ENCODE assay signal across 14 cellular contexts in genomic region chr2:240459401-240460242, GRCh38. TPM values are rescaled to one million over a fixed set of nuclear protein-coding genes. Genes with fewer than 3 reads are reported as not detected.
DNase-seq lines count a peak whose midpoint lies in the region; ATAC-seq, FAIRE-seq and TF ChIP-seq lines count a peak whose summit lies in the region.
"Had no signal": no experiment of that assay in that cellular context is flagged by ENCODE, and none has a peak within 500 bp of the region (broad histone marks: within the 10 kb centered on the region; RNA-seq: fewer than 3 reads in every experiment).

No MANE protein-coding gene starts in this region.

- WGBS in K562 (ENCODE audit: insufficient coverage, low coverage, missing lambda C conversion rate) = 15% methylated on average over 12 of the region's 23 CpGs
- WGBS in right lobe of liver (ENCODE audit: insufficient coverage, low coverage, low lambda C conversion rate, missing lambda C conversion rate) = 60% methylated on average over 4 of the region's 23 CpGs

- H4K20me1 ChIP-seq in K562 (replicated peaks; ENCODE audit: control insufficient read depth, insufficient read depth, low read length) = 0 out of 2 replicates have a peak, but pooled peaks cover 2% of the 10 kb centered on the region

- TF ChIP-seq RAD21 in K562 (CRISPR knock-in tag; conservative IDR thresholded peaks at IDR 0.05 in 1 of 2, IDR thresholded peaks at IDR 0.05 in 1 of 2) = no peak

- peaks cover 0 to 33% of the 10 kb centered on the region in 2 experiments; a peak in 3 of 5 replicates for H3K27me3 ChIP-seq in K562 (ENCODE audit: control insufficient read depth in 2 of 2, insufficient read depth in 2 of 2, low read length in 2 of 2)
- no peaks in the 10 kb centered on the region for H3K27me3 ChIP-seq in right lobe of liver
- H3K27me3 ChIP-seq in upper lobe of right lung = peaks cover 9% of the 10 kb centered on the region

- no peak overlapping the region for H3K9ac ChIP-seq in K562 (ENCODE audit: insufficient read depth in 1 of 2, low read depth in 2 of 2, low read length in 2 of 2)

- TF ChIP-seq EP300 in K562 (IDR thresholded peaks at IDR 0.05; ENCODE audit: low read length) = no peak

- no peak overlapping the region for H2AFZ ChIP-seq in K562 (ENCODE audit: low read depth, low read length)

- H3K4me3 ChIP-seq in K562 (no peak overlapping the region), right lobe of liver (no peak overlapping the region), upper lobe of right lung (no peak overlapping the region)
- H3K4me3 ChIP-seq: smooth muscle cell had no signal

- peak; percentile 13 for DNase-seq in activated CD8-positive, alpha-beta memory T cell treated with anti-CD3 and anti-CD28 coated beads, Interleukin-2, amount 50 U/mL, for 4 hours
- DNase-seq in activated CD8-positive, alpha-beta memory T cell treated with anti-CD3 and anti-CD28 coated beads for 24 hours = no peak
- DNase-seq in K562 (ENCODE audit: extremely low read depth in 1 of 4, low spot score in 3 of 4) = no peak
- DNase-seq in right lobe of liver = peak; percentile 20 to 45 (median 45)
- DNase-seq in upper lobe of right lung = peak; percentile 61
- DNase-seq in iPS-NIHi11 (ENCODE audit: low spot score) = no peak
- DNase-seq in COLO829 (ENCODE audit: low spot score) = no peak
- DNase-seq: activated CD8-positive, alpha-beta memory T cell treated with anti-CD3 and anti-CD28 coated beads, Interleukin-2, amount 50 U/mL, for 48 hours; cerebellar nuclear complex; NCI-H2081 had no signal

- no peak; the same call in 1 of the 3 replicates for ATAC-seq in K562
- peak in 2 of 4 donors; percentile 12 to 14 for ATAC-seq in right lobe of liver
- no peak for ATAC-seq in upper lobe of right lung
- ATAC-seq in HG03135 (IDR thresholded peaks at IDR 0.05; ENCODE audit: unreplicated experiment) = no peak
- ATAC-seq: HCT116 had no signal

- TF ChIP-seq POLR2A in K562 (conservative IDR thresholded peaks at IDR 0.05) (no peak), right lobe of liver (IDR thresholded peaks at IDR 0.05) (no peak)

- intact Hi-C loops in K562 (cut with micrococcal nuclease) = no loop called here
- intact Hi-C loops in right lobe of liver (cut with DNase I) = no loop called here
- intact Hi-C loops in upper lobe of right lung (cut with DNase I) = no loop called here

- peaks cover 0 to 26% of the 10 kb centered on the region in 2 experiments; a peak in 2 of 5 replicates for H3K4me1 ChIP-seq in K562 (replicated peaks in 1 of 2; ENCODE audit: control insufficient read depth in 2 of 2, insufficient read depth in 2 of 2, low read length in 2 of 2)
- H3K4me1 ChIP-seq in right lobe of liver = no peaks in the 10 kb centered on the region
- H3K4me1 ChIP-seq in upper lobe of right lung = no peaks in the 10 kb centered on the region

- no peaks in the 10 kb centered on the region for H3K36me3 ChIP-seq in K562 (ENCODE audit: control insufficient read depth, insufficient read depth, low read length)
- H3K36me3 ChIP-seq in right lobe of liver = no peaks in the 10 kb centered on the region
- H3K36me3 ChIP-seq in upper lobe of right lung = no peaks in the 10 kb centered on the region

- no peak overlapping the region for H3K4me2 ChIP-seq in K562 (ENCODE audit: insufficient read depth, low read length)
- H3K4me2 ChIP-seq: smooth muscle cell had no signal

- POLR2A ChIA-PET in K562 (lab: Yijun Ruan, JAX) = interaction anchor here (0.5 kb wide), 1 partner anchor 301 kb away, joined by 3 read pairs; no protein-coding TSS in a partner anchor

- H3K9me1 ChIP-seq in K562 (ENCODE audit: control insufficient read depth, insufficient read depth, low read length) = no peaks in the 10 kb centered on the region

- H3K9me3 ChIP-seq in K562 (replicated peaks; ENCODE audit: control insufficient read depth, insufficient read depth, low read depth, low read length) = no peaks in the 10 kb centered on the region
- H3K9me3 ChIP-seq in right lobe of liver = no peaks in the 10 kb centered on the region
- no peaks in the 10 kb centered on the region for H3K9me3 ChIP-seq in upper lobe of right lung

- no peak for FAIRE-seq in K562 (lab: Jason Lieb, UNC)

- CTCF ChIA-PET in K562 (lab: Yijun Ruan, JAX; ENCODE audit: low intra/inter-chr PET ratio) = no interaction called here

- TF ChIP-seq CTCF in K562 (IDR thresholded peaks at IDR 0.05 in 2 of 3, conservative IDR thresholded peaks at IDR 0.05 in 1 of 3; ENCODE audit: insufficient read depth in 2 of 3, low read depth in 1 of 3, low read length in 3 of 3) (no peak), right lobe of liver (IDR thresholded peaks at IDR 0.05) (no peak), upper lobe of right lung (IDR thresholded peaks at IDR 0.05) (no peak)

- BruUV-seq in K562 (replicated peaks; lab: Mats Ljungman, UMichigan) = no TSS peak

- H3K79me2 ChIP-seq in K562 (ENCODE audit: control insufficient read depth, insufficient read depth, low read length) = no peaks in the 10 kb centered on the region

- H3K27ac ChIP-seq in K562 (ENCODE audit: extremely low read depth, low read depth, low read length) (no peak overlapping the region), right lobe of liver (no peak overlapping the region), upper lobe of right lung (no peak overlapping the region)
- H3K27ac ChIP-seq: VCaP had no signal

- in situ Hi-C loops in K562 (cut with MboI) = no loop called here

TF ChIP-seq in K562, 482 proteins besides CTCF, POLR2A, EP300 and RAD21:
- no peak for TF ChIP-seq ZNF143 (CRISPR knock-in tag; IDR thresholded peaks at IDR 0.05)
- TF ChIP-seq SP1 (CRISPR knock-in tag; IDR thresholded peaks at IDR 0.05) = no peak
- 0 out of 2 replicates have a peak, but pooled peaks have one; percentile 4 for TF ChIP-seq POLR2G (IDR thresholded peaks at IDR 0.05; ENCODE audit: low read depth, low read length)
- TF ChIP-seq ZNF79 (CRISPR knock-in tag; IDR thresholded peaks at IDR 0.05; ENCODE audit: low read depth) = no peak

RNA-seq across cellular contexts. Expression of gene GPC1, which starts 24.2 kb away (rescaled TPM):
- total RNA-seq in K562 (2011; cell fraction: chromatin; rRNA removed; ENCODE audit: low replicate concordance) = 0.90 and 3.6 TPM in 2 replicates
- total RNA-seq in K562 (2011; cell fraction: nucleolus; rRNA removed) = 3.3 and 3.7 TPM in 2 replicates
- 0.95 and 1.2 TPM in 2 replicates for total RNA-seq in K562 (2011; cell fraction: nucleoplasm; rRNA removed)
- total RNA-seq in K562 (2014; rRNA removed) (0.24 TPM in 1 of 2 replicates, not detected in the other), K562 (2014; rRNA removed; fragmentation: Illumina TruSeq; extraction: Trizol) (0.07 and 0.26 TPM in 2 replicates), K562 (2015; rRNA removed; fragmentation: Illumina TruSeq; extraction: Trizol) (0.11 and 0.14 TPM in 2 replicates), K562 (2021) (0.78 and 0.82 TPM in 2 replicates), right lobe of liver (10 to 100 TPM; 20.7 to 44.5 (median 27.8) TPM), upper lobe of right lung (24.8 TPM)
- polyA plus RNA-seq in K562 (2011; rRNA removed) (0.13 and 0.30 TPM in 2 replicates), K562 (2014; fragmentation: Illumina TruSeq; extraction: Trizol) (0.15 and 0.37 TPM in 2 replicates), K562 (2014; fragmentation: Nextera tagmentation; extraction: Ambion mirVana) (not detected), K562 (2014; rRNA removed) (0.08 and 0.32 TPM in 2 replicates)
- polyA plus RNA-seq in K562 (2011; cell fraction: cytosol; rRNA removed) = 0.13 and 0.57 TPM in 2 replicates
- 0.60 and 1.4 TPM in 2 replicates for polyA plus RNA-seq in K562 (2011; cell fraction: nucleus; rRNA removed)
- polyA plus RNA-seq in K562 (2012) = 0.39 and 0.80 TPM in 2 replicates
- 0.25 and 0.36 TPM in 2 replicates for polyA minus RNA-seq in K562 (2011; rRNA and poly(A)+ RNA removed)
- polyA minus RNA-seq in K562 (2011; cell fraction: cytosol; rRNA and poly(A)+ RNA removed) = 0.29 and 1.6 TPM in 2 replicates
- 1.2 and 1.3 TPM in 2 replicates for polyA minus RNA-seq in K562 (2011; cell fraction: nucleus; rRNA and poly(A)+ RNA removed)

Comparison
In these comparisons a context has a peak if more than half of its experiments do, and no peak if none do; other contexts are left out.
1. DNase-seq: peak in activated CD8-positive, alpha-beta memory T cell treated with anti-CD3 and anti-CD28 coated beads, Interleukin-2, amount 50 U/mL, for 4 hours (single experiment), right lobe of liver (3 of 3) and upper lobe of right lung (single experiment); none in activated CD8-positive, alpha-beta memory T cell treated with anti-CD3 and anti-CD28 coated beads for 24 hours (single experiment), K562 (0 of 4), iPS-NIHi11 (single experiment) and COLO829 (single experiment).